In genomic region chr10:63260860-63261251, GRCh38 we compare ENCODE assay signal across 12 cellular contexts.
DNase-seq lines count a peak whose midpoint lies in the region; ATAC-seq, FAIRE-seq and TF ChIP-seq lines count a peak whose summit lies in the region.
"Had no signal": no experiment of that assay in that cellular context is flagged by ENCODE, and none has a peak within 500 bp of the region (broad histone marks: within the 10 kb centered on the region; RNA-seq: fewer than 3 reads in every experiment).

No MANE protein-coding gene starts in this region.

- TF ChIP-seq CTCF in GM06990 (IDR thresholded peaks at IDR 0.05; ENCODE audit: insufficient read depth, low read length, poor library complexity, severe bottlenecking) = no peak
- no peak for TF ChIP-seq CTCF in GM12878 (IDR thresholded peaks at IDR 0.05 in 2 of 3, conservative IDR thresholded peaks at IDR 0.05 in 1 of 3; ENCODE audit: control insufficient read depth in 2 of 3, extremely low read depth in 1 of 3, insufficient read depth in 1 of 3, low read depth in 3 of 3, low read length in 3 of 3)
- TF ChIP-seq CTCF in spleen (IDR thresholded peaks at IDR 0.05 in 8 of 11, conservative IDR thresholded peaks at IDR 0.05 in 3 of 11) = no peak

- SMC1A ChIA-PET in GM12878 (lab: Charles Lee; ENCODE audit: uncharacterized antibody, unreplicated experiment) = interaction anchor here (0.7 to 6.9 kb wide), 9 partner anchors 7 to 368 kb away, joined by 3 to 68 read pairs (median 18); no protein-coding TSS in a partner anchor

- DNase-seq in GM06990 (ENCODE audit: extremely low read depth, insufficient read length) = peak; percentile 50
- DNase-seq in NOMO-1 treated with dmso at 0.1 percent for 144 hours (lab: John Stamatoyannopoulos, UW; ENCODE audit: unreplicated experiment) = peak; percentile 66
- DNase-seq in GM12878 (ENCODE audit: low read depth, low spot score) = no peak
- DNase-seq in spleen = no peak
- DNase-seq in hepatic stellate cell (ENCODE audit: low spot score) = no peak
- DNase-seq in DMS53 treated with DMSO at 0.1 percent for 48 hours (lab: John Stamatoyannopoulos, UW; ENCODE audit: unreplicated experiment) = no peak
- DNase-seq in glomerular visceral epithelial cell (ENCODE audit: extremely low spot score) = no peak
- DNase-seq in right cardiac atrium = no peak
- DNase-seq: caudate nucleus, NCI-H226 had no signal

- H3K79me2 ChIP-seq in GM12878 (ENCODE audit: control insufficient read depth, insufficient read depth, low read length) = peaks cover 99% of the 10 kb centered on the region

- CTCF ChIA-PET in GM12878 (lab: Yijun Ruan, JAX) = interaction anchor here (1.2 to 3.8 kb wide), 3 partner anchors 20 to 370 kb away, joined by 5 to 17 read pairs (median 14); no protein-coding TSS in a partner anchor

- 23% methylated on average over 3 of the region's 3 CpGs for WGBS in GM12878 (ENCODE audit: insufficient coverage, insufficient replicate concordance, low lambda C conversion rate, missing lambda C conversion rate)
- WGBS in spleen, 5 donors = 23 to 35% (median 28%) methylated on average over 3 of the region's 3 CpGs
- WGBS in right cardiac atrium = 73% methylated on average over 3 of the region's 3 CpGs

- no peak for TF ChIP-seq RAD21 in GM12878 (IDR thresholded peaks at IDR 0.05; ENCODE audit: insufficient read depth, low read depth, low read length)

- no peak for TF ChIP-seq POLR2A in GM12878 (IDR thresholded peaks at IDR 0.05; ENCODE audit: low read depth, low read length)
- no peak for TF ChIP-seq POLR2A in spleen (IDR thresholded peaks at IDR 0.05)

- FAIRE-seq in GM12878 (lab: Jason Lieb, UNC) = no peak

- BruUV-seq in GM12878 (replicated peaks; lab: Mats Ljungman, UMichigan) = no TSS peak

- POLR2A ChIA-PET in GM12878 (lab: Charles Lee) = interaction anchor here (0.7 to 3.5 kb wide), 4 partner anchors 24 to 262 kb away, joined by 3 to 12 read pairs (median 3); no protein-coding TSS in a partner anchor

- H2AFZ ChIP-seq in GM12878 (ENCODE audit: control insufficient read depth, low read depth, low read length) = no peak overlapping the region
- H2AFZ ChIP-seq: parathyroid adenoma had no signal

- in situ Hi-C loops in GM12878 (cut with MboI) = no loop called here

- H3K9me3 ChIP-seq in GM12878 (replicated peaks; ENCODE audit: control insufficient read depth, insufficient read depth, low read length) (no peaks in the 10 kb centered on the region), spleen (no peaks in the 10 kb centered on the region), right cardiac atrium (ENCODE audit: control insufficient read depth, low read length) (no peaks in the 10 kb centered on the region)

- intact Hi-C loops in GM12878 (cut with micrococcal nuclease; ENCODE audit: unreplicated experiment) (loop anchor here (5.0 kb wide), 1 partner anchor 34 kb away; no protein-coding TSS in a partner anchor), spleen (cut with DNase I; ENCODE audit: low total_unique reads) (no loop called here), right cardiac atrium (cut with DNase I) (no loop called here)

- H4K20me1 ChIP-seq in GM12878 (ENCODE audit: control insufficient read depth, insufficient read depth) = no peaks in the 10 kb centered on the region

- H3K36me3 ChIP-seq in GM06990 (ENCODE audit: control insufficient read depth, insufficient read depth, low read length) (no peaks in the 10 kb centered on the region), GM12878 (ENCODE audit: control insufficient read depth in 2 of 2, insufficient read depth in 2 of 2, low read length in 1 of 2) (peaks cover 0 to 6% of the 10 kb centered on the region in 2 experiments; a peak in 2 of 4 replicates), spleen (peaks cover 0 to 13% (median 3%) of the 10 kb centered on the region in 6 donors)

- peak; percentile 27 for ATAC-seq in GM12878
- no peak for ATAC-seq in right cardiac atrium

- no peak for TF ChIP-seq EP300 in GM12878 (IDR thresholded peaks at IDR 0.05; ENCODE audit: borderline replicate concordance in 1 of 2, control insufficient read depth in 1 of 2, low read depth in 2 of 2, low read length in 2 of 2)

- H3K4me3 ChIP-seq in GM06990 (replicated peaks; ENCODE audit: low read depth, low read length) (peak overlapping the region; percentile 24), GM12878 (peak overlapping the region; percentile 35), spleen (peak overlapping the region in 4 of 8 donors; percentile 9 to 56 (median 16)), right cardiac atrium (ENCODE audit: low read length) (no peak overlapping the region)
- H3K4me3 ChIP-seq: SK-N-MC had no signal

- H3K4me1 ChIP-seq in GM12878 (ENCODE audit: control insufficient read depth, insufficient read depth, low read length) (peaks cover 37% of the 10 kb centered on the region), spleen (peaks cover 77 to 97% (median 93%) of the 10 kb centered on the region in 6 donors), right cardiac atrium (ENCODE audit: control insufficient read depth, insufficient read depth, low read length) (peaks cover 2% of the 10 kb centered on the region)

- peak overlapping the region; percentile 93 for H3K4me2 ChIP-seq in GM12878 (ENCODE audit: control insufficient read depth, insufficient read depth)

- H3K27ac ChIP-seq in GM12878 (ENCODE audit: control insufficient read depth, insufficient read depth) = peak overlapping the region; percentile 81
- peak overlapping the region; percentile 29 to 98 (median 76) for H3K27ac ChIP-seq in spleen
- H3K27ac ChIP-seq in right cardiac atrium (ENCODE audit: low read length) = no peak overlapping the region
- H3K27ac ChIP-seq: parathyroid adenoma, SK-N-MC had no signal

- RAD21 ChIA-PET in GM12878 (lab: Charles Lee; ENCODE audit: unreplicated experiment) = interaction anchor here (2.8 to 6.7 kb wide), 3 partner anchors 7 to 368 kb away, joined by 7 to 67 read pairs (median 22); no protein-coding TSS in a partner anchor

- no peaks in the 10 kb centered on the region for H3K27me3 ChIP-seq in GM06990 (replicated peaks; ENCODE audit: control insufficient read depth, insufficient read depth, low read length)
- no peaks in the 10 kb centered on the region for H3K27me3 ChIP-seq in GM12878 (replicated peaks in 1 of 2; ENCODE audit: control insufficient read depth in 2 of 2, insufficient read depth in 2 of 2, low read length in 1 of 2)
- H3K27me3 ChIP-seq in spleen (replicated peaks in 1 of 7) = no peaks in the 10 kb centered on the region
- H3K27me3 ChIP-seq in right cardiac atrium (ENCODE audit: control insufficient read depth, insufficient read depth) = no peaks in the 10 kb centered on the region

- peak overlapping the region; percentile 35; the same call in 1 of the 2 replicates for H3K9ac ChIP-seq in GM12878 (ENCODE audit: control insufficient read depth, insufficient read depth, low read length)
- H3K9ac ChIP-seq: parathyroid adenoma had no signal

TF ChIP-seq in GM12878, 131 proteins besides CTCF, POLR2A, EP300 and RAD21 (continues in another document):
- peak; percentile 44 for TF ChIP-seq RUNX3 (IDR thresholded peaks at IDR 0.05; ENCODE audit: low read length)
- peak; percentile 48; the same call in 1 of the 2 replicates for TF ChIP-seq PAX5 (IDR thresholded peaks at IDR 0.05; ENCODE audit: borderline replicate concordance, low read depth, low read length)
- TF ChIP-seq DPF2 (IDR thresholded peaks at IDR 0.05) = peak; percentile 39; the same call in 1 of the 2 replicates
- TF ChIP-seq, protein P1, sequence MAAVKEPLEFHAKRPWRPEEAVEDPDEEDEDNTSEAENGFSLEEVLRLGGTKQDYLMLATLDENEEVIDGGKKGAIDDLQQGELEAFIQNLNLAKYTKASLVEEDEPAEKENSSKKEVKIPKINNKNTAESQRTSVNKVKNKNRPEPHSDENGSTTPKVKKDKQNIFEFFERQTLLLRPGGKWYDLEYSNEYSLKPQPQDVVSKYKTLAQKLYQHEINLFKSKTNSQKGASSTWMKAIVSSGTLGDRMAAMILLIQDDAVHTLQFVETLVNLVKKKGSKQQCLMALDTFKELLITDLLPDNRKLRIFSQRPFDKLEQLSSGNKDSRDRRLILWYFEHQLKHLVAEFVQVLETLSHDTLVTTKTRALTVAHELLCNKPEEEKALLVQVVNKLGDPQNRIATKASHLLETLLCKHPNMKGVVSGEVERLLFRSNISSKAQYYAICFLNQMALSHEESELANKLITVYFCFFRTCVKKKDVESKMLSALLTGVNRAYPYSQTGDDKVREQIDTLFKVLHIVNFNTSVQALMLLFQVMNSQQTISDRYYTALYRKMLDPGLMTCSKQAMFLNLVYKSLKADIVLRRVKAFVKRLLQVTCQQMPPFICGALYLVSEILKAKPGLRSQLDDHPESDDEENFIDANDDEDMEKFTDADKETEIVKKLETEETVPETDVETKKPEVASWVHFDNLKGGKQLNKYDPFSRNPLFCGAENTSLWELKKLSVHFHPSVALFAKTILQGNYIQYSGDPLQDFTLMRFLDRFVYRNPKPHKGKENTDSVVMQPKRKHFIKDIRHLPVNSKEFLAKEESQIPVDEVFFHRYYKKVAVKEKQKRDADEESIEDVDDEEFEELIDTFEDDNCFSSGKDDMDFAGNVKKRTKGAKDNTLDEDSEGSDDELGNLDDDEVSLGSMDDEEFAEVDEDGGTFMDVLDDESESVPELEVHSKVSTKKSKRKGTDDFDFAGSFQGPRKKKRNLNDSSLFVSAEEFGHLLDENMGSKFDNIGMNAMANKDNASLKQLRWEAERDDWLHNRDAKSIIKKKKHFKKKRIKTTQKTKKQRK (IDR thresholded peaks at IDR 0.05; ENCODE audit: low read depth, low read length) = no peak
- peak; percentile 83 for TF ChIP-seq TCF7 (IDR thresholded peaks at IDR 0.05; ENCODE audit: borderline replicate concordance)
- no peak for TF ChIP-seq MTA3 (IDR thresholded peaks at IDR 0.05; ENCODE audit: borderline replicate concordance, low read length)
- TF ChIP-seq ZBED1 (IDR thresholded peaks at IDR 0.05; ENCODE audit: borderline replicate concordance) = no peak
- TF ChIP-seq MEF2A (IDR thresholded peaks at IDR 0.05; ENCODE audit: insufficient read depth, low read depth, low read length) = 0 out of 2 replicates have a peak, but pooled peaks have one; percentile 32
- no peak for TF ChIP-seq GATAD2B (conservative IDR thresholded peaks at IDR 0.05; ENCODE audit: low read depth)
- TF ChIP-seq PML (IDR thresholded peaks at IDR 0.05; ENCODE audit: low read length) = no peak
- TF ChIP-seq FOXM1 (IDR thresholded peaks at IDR 0.05; ENCODE audit: low read depth, low read length) = no peak; the same call in 1 of the 2 replicates
- TF ChIP-seq SUZ12 (IDR thresholded peaks at IDR 0.05; ENCODE audit: unreplicated experiment) = no peak

Comparison
In these comparisons a context has a peak if more than half of its experiments do, and no peak if none do; other contexts are left out.
1. DNase-seq: peak in GM06990 (single experiment) and NOMO-1 treated with dmso at 0.1 percent for 144 hours (single experiment); none in GM12878 (single experiment), spleen (single experiment), hepatic stellate cell (single experiment), DMS53 treated with DMSO at 0.1 percent for 48 hours (single experiment), glomerular visceral epithelial cell (single experiment) and right cardiac atrium (0 of 3).